In the genomic region with DNA sequence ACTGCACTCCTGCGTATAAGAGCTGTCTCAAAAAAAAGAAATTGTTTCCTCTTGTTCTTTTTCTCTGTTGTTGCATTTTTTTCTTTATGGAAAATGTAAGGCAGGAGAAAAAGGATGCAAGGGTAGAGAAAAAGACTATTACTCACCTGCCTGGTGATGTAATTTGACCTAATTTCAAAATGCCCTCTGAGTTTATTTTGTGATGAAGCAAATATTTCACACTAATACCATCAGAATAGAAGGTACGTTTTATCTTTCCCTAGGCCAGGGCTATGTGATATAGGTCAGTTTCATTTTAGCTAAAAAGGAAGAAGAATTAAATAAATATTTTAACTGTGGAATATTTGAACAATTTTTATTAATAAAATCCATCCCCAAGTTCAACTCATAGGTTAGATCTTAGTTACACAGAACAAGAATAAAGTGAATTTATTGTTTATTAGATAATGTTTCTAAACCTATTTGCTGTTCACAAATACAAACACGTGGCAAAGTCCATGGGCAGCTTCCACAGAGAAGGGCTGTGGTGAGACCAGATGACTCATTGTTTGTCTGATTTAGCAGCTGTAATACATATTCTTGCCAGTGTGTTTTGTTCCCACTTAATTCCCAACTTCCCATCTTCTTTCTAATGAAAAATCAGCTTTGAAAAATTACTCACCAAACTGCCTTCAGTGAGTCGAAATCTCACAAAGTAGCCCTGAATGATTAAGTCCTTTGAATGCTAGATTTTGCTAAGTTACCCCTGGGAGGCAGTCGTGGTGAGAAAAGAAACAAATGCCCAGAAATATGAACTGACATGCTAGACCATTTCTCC, we compare ENCODE assay signal across 9 cellular contexts. TPM values are rescaled to one million over a fixed set of nuclear protein-coding genes. Genes with fewer than 3 reads are reported as not detected.
A peak's percentile ranks its signal among the peaks of the same experiment; 100 is the strongest.
DNase-seq lines count a peak whose midpoint lies in the region; ATAC-seq, FAIRE-seq and TF ChIP-seq lines count a peak whose summit lies in the region.
"Had no signal": no experiment of that assay in that cellular context is flagged by ENCODE, and none has a peak within 500 bp of the region (broad histone marks: within the 10 kb centered on the region; RNA-seq: fewer than 3 reads in every experiment).

No MANE protein-coding gene starts in this region.

- no peaks in the 10 kb centered on the region for H3K79me2 ChIP-seq in GM12878 (ENCODE audit: control insufficient read depth, insufficient read depth, low read length)
- H3K79me2 ChIP-seq in neural progenitor cell (ENCODE audit: low read depth): no peaks in the 10 kb centered on the region

- intact Hi-C loops in GM12878 (cut with micrococcal nuclease; ENCODE audit: unreplicated experiment) (no loop called here), left lung (cut with DNase I) (no loop called here)

- WGBS in GM12878 (ENCODE audit: insufficient coverage, insufficient replicate concordance, low lambda C conversion rate, missing lambda C conversion rate): 43% methylated on average over 5 of the region's 5 CpGs

- POLR2A ChIA-PET in BJ (lab: Charles Lee): interaction anchor here (0.6 kb wide), 1 partner anchor 115 kb away, joined by 4 read pairs; no protein-coding TSS in a partner anchor
- POLR2A ChIA-PET in GM12878 (lab: Charles Lee): interaction anchor here (1.1 to 1.3 kb wide), 2 partner anchors 26 to 29 kb away, joined by 3 to 5 read pairs; no protein-coding TSS in a partner anchor

- no peaks in the 10 kb centered on the region for H3K36me3 ChIP-seq in BJ (ENCODE audit: control insufficient read depth, insufficient read depth, low read length)
- H3K36me3 ChIP-seq in GM12878 (ENCODE audit: control insufficient read depth in 2 of 2, insufficient read depth in 2 of 2, low read length in 1 of 2): no peaks in the 10 kb centered on the region
- no peaks in the 10 kb centered on the region for H3K36me3 ChIP-seq in left lung
- H3K36me3 ChIP-seq in neural progenitor cell: no peaks in the 10 kb centered on the region

- BruUV-seq in GM12878 (replicated peaks; lab: Mats Ljungman, UMichigan): no TSS peak

- no peaks in the 10 kb centered on the region for H3K27me3 ChIP-seq in BJ (ENCODE audit: control insufficient read depth, insufficient read depth, low read length)
- no peaks in the 10 kb centered on the region; a peak in 1 of 4 replicates for H3K27me3 ChIP-seq in GM12878 (replicated peaks in 1 of 2; ENCODE audit: control insufficient read depth in 2 of 2, insufficient read depth in 2 of 2, low read length in 1 of 2)
- H3K27me3 ChIP-seq in left lung: no peaks in the 10 kb centered on the region
- H3K27me3 ChIP-seq in neural progenitor cell: no peaks in the 10 kb centered on the region

- no peaks in the 10 kb centered on the region for H3F3A ChIP-seq in neural progenitor cell (ENCODE audit: low read depth)

- in situ Hi-C loops in GM12878 (cut with MboI): no loop called here

- no peaks in the 10 kb centered on the region; the same call in 2 of the 3 replicates for H3K9me3 ChIP-seq in GM12878 (replicated peaks; ENCODE audit: control insufficient read depth, insufficient read depth, low read length)
- H3K9me3 ChIP-seq in left lung: no peaks in the 10 kb centered on the region
- H3K9me3 ChIP-seq in neural progenitor cell (ENCODE audit: low read depth): no peaks in the 10 kb centered on the region

- H2AFZ ChIP-seq in GM12878 (ENCODE audit: control insufficient read depth, low read depth, low read length) (no peak overlapping the region), neural progenitor cell (replicated peaks) (no peak overlapping the region)

- no peak for TF ChIP-seq POLR2A in GM12878 (IDR thresholded peaks at IDR 0.05; ENCODE audit: low read depth, low read length)

- CTCF ChIA-PET in BJ (lab: Yijun Ruan, JAX) (interaction anchor here (0.6 to 1.8 kb wide), 11 partner anchors 9 to 234 kb away, joined by 3 to 8 read pairs (median 3); no protein-coding TSS in a partner anchor), GM12878 (lab: Yijun Ruan, JAX) (interaction anchor here (0.8 to 2.2 kb wide), 5 partner anchors 19 to 172 kb away, joined by 3 to 8 read pairs (median 3); no protein-coding TSS in a partner anchor)

- TF ChIP-seq CTCF in BJ (IDR thresholded peaks at IDR 0.05; ENCODE audit: insufficient read depth, low read depth, low read length) (peak; percentile 14; the same call in 1 of the 2 replicates), GM12878 (IDR thresholded peaks at IDR 0.05 in 2 of 3, conservative IDR thresholded peaks at IDR 0.05 in 1 of 3; ENCODE audit: control insufficient read depth in 2 of 3, extremely low read depth in 1 of 3, insufficient read depth in 1 of 3, low read depth in 3 of 3, low read length in 3 of 3) (no peak), left lung (IDR thresholded peaks at IDR 0.05) (no peak), neural progenitor cell (IDR thresholded peaks at IDR 0.05) (no peak)

- peaks cover 4% of the 10 kb centered on the region for H3K27me3 Mint-ChIP-seq in neural progenitor cell (ENCODE audit: insufficient read depth, low read depth)

- H3K9me3 Mint-ChIP-seq in neural progenitor cell: peaks cover under 1% of the 10 kb centered on the region

- RAD21 ChIA-PET in GM12878 (lab: Charles Lee; ENCODE audit: unreplicated experiment): interaction anchor here (0.9 to 1.1 kb wide), 2 partner anchors 18 to 26 kb away, joined by 3 to 5 read pairs; no protein-coding TSS in a partner anchor

- ATAC-seq in GM12878: peak; percentile 65
- ATAC-seq in left lung: peak; percentile 94
- no peak for ATAC-seq in HG03196 (IDR thresholded peaks at IDR 0.05; ENCODE audit: unreplicated experiment)

- H3K27ac ChIP-seq in GM12878 (ENCODE audit: control insufficient read depth, insufficient read depth) (no peak overlapping the region), left lung (peak overlapping the region in 1 of 2 donors; percentile 7), neural progenitor cell (no peak overlapping the region)

- H3K4me3 ChIP-seq in BJ (ENCODE audit: low read depth, low read length) (no peak overlapping the region), GM12878 (no peak overlapping the region), left lung (no peak overlapping the region), neural progenitor cell (no peak overlapping the region)

- H3K27ac Mint-ChIP-seq in neural progenitor cell: no peak overlapping the region

- H3K36me3 Mint-ChIP-seq in neural progenitor cell: no peaks in the 10 kb centered on the region

- no peak for TF ChIP-seq EP300 in GM12878 (IDR thresholded peaks at IDR 0.05; ENCODE audit: borderline replicate concordance in 1 of 2, control insufficient read depth in 1 of 2, low read depth in 2 of 2, low read length in 2 of 2)

- H3K4me1 Mint-ChIP-seq in neural progenitor cell: no peaks in the 10 kb centered on the region

- H3K9ac ChIP-seq in GM12878 (ENCODE audit: control insufficient read depth, insufficient read depth, low read length) (no peak overlapping the region), neural progenitor cell (no peak overlapping the region)

- H3K4me3 Mint-ChIP-seq in neural progenitor cell: no peak overlapping the region

- H3K4me2 ChIP-seq in GM12878 (ENCODE audit: control insufficient read depth, insufficient read depth) (no peak overlapping the region), neural progenitor cell (no peak overlapping the region)

- SMC1A ChIA-PET in GM12878 (lab: Charles Lee; ENCODE audit: uncharacterized antibody, unreplicated experiment): interaction anchor here (0.7 to 1.9 kb wide), 7 partner anchors 17 to 286 kb away, joined by 3 to 6 read pairs (median 4); a partner anchor contains a TSS

- no peak for FAIRE-seq in GM12878 (lab: Jason Lieb, UNC)

- peak; percentile 65 for DNase-seq in BJ (ENCODE audit: low read depth)
- DNase-seq in Kasumi-1 (lab: John Stamatoyannopoulos, UW): peak; percentile 7 to 10
- no peak for DNase-seq in GM12878 (ENCODE audit: low read depth, low spot score)
- DNase-seq in left lung: no peak
- no peak for DNase-seq in D341Med (ENCODE audit: low spot score)
- DNase-seq in NCI-H1105 treated with DMSO at 0.1 percent for 48 hours (lab: John Stamatoyannopoulos, UW): no peak
- no peak for DNase-seq in neural progenitor cell (ENCODE audit: low spot score)
- DNase-seq: NCI-H1930 had no signal

- H3K4me1 ChIP-seq in GM12878 (ENCODE audit: control insufficient read depth, insufficient read depth, low read length) (no peaks in the 10 kb centered on the region), left lung (peaks cover 0 to 6% of the 10 kb centered on the region in 2 donors), neural progenitor cell (no peaks in the 10 kb centered on the region)

- TF ChIP-seq RAD21 in GM12878 (IDR thresholded peaks at IDR 0.05; ENCODE audit: insufficient read depth, low read depth, low read length): no peak

- H4K20me1 ChIP-seq in GM12878 (ENCODE audit: control insufficient read depth, insufficient read depth) (no peaks in the 10 kb centered on the region), neural progenitor cell (ENCODE audit: low read depth) (no peaks in the 10 kb centered on the region)

TF ChIP-seq in GM12878, 131 proteins besides CTCF, POLR2A, EP300 and RAD21:
- TF ChIP-seq IKZF2 (IDR thresholded peaks at IDR 0.05) (peak; percentile 35 to 38; a peak in 2 of 4 replicates), SIX5 (IDR thresholded peaks at IDR 0.05; ENCODE audit: low read depth, low read length, severe bottlenecking) (no peak), SREBF1 (IDR thresholded peaks at IDR 0.05; ENCODE audit: low read length) (no peak), IKZF1 (conservative IDR thresholded peaks at IDR 0.05) (0 out of 2 replicates have a peak, but pooled peaks have one; percentile 26), RAD51 (IDR thresholded peaks at IDR 0.05) (peak; percentile 22; the same call in 1 of the 2 replicates)

RNA-seq across cellular contexts. Expression of a gene that starts 52.8 kb away (rescaled TPM):
- 0.40 and 1.1 TPM in 2 replicates for polyA plus RNA-seq in BJ (2011; rRNA removed)
- 0.24 and 0.46 TPM in 2 replicates for polyA minus RNA-seq in BJ (2011; rRNA and poly(A)+ RNA removed)
- 0.69 and 1.2 TPM in 2 replicates for total RNA-seq in GM12878 (2013; cell fraction: nucleolus; rRNA removed)
- 0.40 and 0.87 TPM in 2 replicates for total RNA-seq in GM12878 (2014; rRNA removed)
- total RNA-seq in GM12878 (2014; rRNA removed; fragmentation: Illumina TruSeq; extraction: Trizol): 1.4 and 2.0 TPM in 2 replicates
- 0.49 and 0.58 TPM in 2 replicates for total RNA-seq in GM12878 (2021)
- 0.68 TPM for polyA plus RNA-seq in GM12878 (2011; ENCODE audit: low read depth)
- polyA plus RNA-seq in GM12878 (2011; rRNA removed): 0.12 and 0.17 TPM in 2 replicates
- not detected in 2 replicates for polyA plus RNA-seq in GM12878 (2011; cell fraction: cytosol; rRNA removed)
- polyA plus RNA-seq in GM12878 (2011; cell fraction: nucleus; rRNA removed): 0.06 and 0.07 TPM in 2 replicates
- 1.3 and 1.9 TPM in 2 replicates for polyA plus RNA-seq in GM12878 (2012)
- 1.6 and 2.5 TPM in 2 replicates for polyA plus RNA-seq in GM12878 (2014; fragmentation: Illumina TruSeq; extraction: Trizol)
- polyA plus RNA-seq in GM12878 (2014; fragmentation: Nextera tagmentation; extraction: Ambion mirVana): under 1 TPM; 0.43 to 0.71 TPM
- polyA plus RNA-seq in GM12878 (2014; rRNA removed): 0.29 and 0.41 TPM in 2 replicates
- 1 to 10 TPM in 1 of 2 experiments, under 1 TPM in 1; 0.67 to 1.1 TPM for polyA plus RNA-seq in GM12878 (2016; fragmentation: Nextera tagmentation; extraction: Ambion mirVana)
- not detected in 2 replicates for polyA minus RNA-seq in GM12878 (2011; rRNA and poly(A)+ RNA removed)
- polyA minus RNA-seq in GM12878 (2011; cell fraction: cytosol; rRNA and poly(A)+ RNA removed): not detected in 2 replicates
- polyA minus RNA-seq in GM12878 (2011; cell fraction: nucleus; rRNA and poly(A)+ RNA removed): 0.29 TPM in 1 of 2 replicates, not detected in the other
- total RNA-seq in left lung: 1 to 10 TPM; 6.0 to 6.6 TPM
- 22.0 and 33.6 TPM in 2 replicates for total RNA-seq in neural progenitor cell (ENCODE audit: low replicate concordance)

Comparison
In these comparisons a context has a peak if more than half of its experiments do, and no peak if none do; other contexts are left out.
1. DNase-seq: peak in BJ (single experiment) and Kasumi-1 (2 of 2); none in GM12878 (single experiment), left lung (0 of 2), D341Med (single experiment), NCI-H1105 treated with DMSO at 0.1 percent for 48 hours (single experiment) and neural progenitor cell (single experiment).